ENCODE assay signal across 11 cellular contexts in the genomic region with DNA sequence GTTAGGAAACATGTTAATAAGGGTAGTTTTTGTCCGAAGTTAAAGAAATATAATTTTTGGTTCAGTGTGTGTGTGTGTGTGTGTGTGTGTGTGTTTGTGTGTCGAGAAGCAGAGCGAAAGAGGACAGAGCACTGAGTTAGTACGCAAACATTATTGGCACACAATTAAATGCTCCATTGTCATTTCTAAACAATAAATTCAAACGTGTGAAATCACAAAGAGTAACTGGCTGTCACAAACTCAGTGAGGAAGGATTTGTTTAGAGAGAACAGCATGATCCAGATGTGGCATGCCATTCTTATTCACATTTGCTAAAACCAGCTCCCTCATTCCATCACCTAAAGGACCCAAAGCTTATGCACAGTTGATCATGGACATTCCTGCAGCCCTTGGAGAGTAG.
"Had no signal": no experiment of that assay in that cellular context is flagged by ENCODE, and none has a peak within 500 bp of the region (broad histone marks: within the 10 kb centered on the region; RNA-seq: fewer than 3 reads in every experiment).

No MANE protein-coding gene starts in this region.

- DNase-seq: heart right ventricle; kidney glomerular epithelial cell; mammary epithelial cell; occipital lobe; psoas muscle; stimulated activated naive CD4-positive, alpha-beta T cell treated with Interleukin-2 at 50 U/mL for 16 hours; testis; transverse colon had no signal

- H3K27ac ChIP-seq: foreskin keratinocyte, heart right ventricle, neural progenitor cell, parathyroid adenoma, psoas muscle, testis, transverse colon had no signal
